Comparison of ENCODE assay signal across 8 cellular contexts in genomic region chr2:3222636-3223035, GRCh38.
DNase-seq lines count a peak whose midpoint lies in the region; ATAC-seq lines count a peak whose summit lies in the region.

No MANE protein-coding gene starts in this region.

- DNase-seq in activated CD4-positive, alpha-beta T cell treated with anti-CD3 and anti-CD28 coated beads, Interleukin-2, amount 50 U/mL, for 1 hour: peak; percentile 49
- no peak for DNase-seq in Karpas-422
- no peak for DNase-seq in foreskin melanocyte
- no peak for DNase-seq in NCI-H345 treated with DMSO at 0.1 percent for 48 hours (lab: John Stamatoyannopoulos, UW; ENCODE audit: unreplicated experiment)
- no peak for DNase-seq in NCI-H748 (lab: John Stamatoyannopoulos, UW; ENCODE audit: unreplicated experiment)

- H3K9me3 ChIP-seq in Karpas-422 (ENCODE audit: low read length): peaks cover 16% of the 10 kb centered on the region

- no peak overlapping the region for H3K9ac ChIP-seq in Karpas-422 (ENCODE audit: low read length)

- H3K9me2 ChIP-seq in Karpas-422 (replicated peaks; ENCODE audit: insufficient read depth, low read length): no peaks in the 10 kb centered on the region

- no peaks in the 10 kb centered on the region for H3K4me1 ChIP-seq in Karpas-422 (ENCODE audit: low read length)

- peaks cover 3% of the 10 kb centered on the region; the same call in 1 of the 2 replicates for H3K36me3 ChIP-seq in Karpas-422 (ENCODE audit: insufficient read depth, low read length)

- H3K27ac ChIP-seq in skin epidermis: peak overlapping the region in 12 of 21 experiments; percentile 18 to 81 (median 64)
- no peak overlapping the region for H3K27ac ChIP-seq in Karpas-422 (ENCODE audit: low read length)

- no peak overlapping the region for H2AFZ ChIP-seq in Karpas-422 (ENCODE audit: low read length)

- ATAC-seq in GM18519 (IDR thresholded peaks at IDR 0.05; ENCODE audit: low FRiP score, unreplicated experiment): peak; percentile 11
- ATAC-seq in HG02943 (IDR thresholded peaks at IDR 0.05; ENCODE audit: low read depth, unreplicated experiment): peak; percentile 53

- no peaks in the 10 kb centered on the region for H4K20me1 ChIP-seq in Karpas-422 (ENCODE audit: insufficient read depth, low read depth, low read length)

- H3K79me2 ChIP-seq in Karpas-422 (ENCODE audit: low read length): peaks cover 31% of the 10 kb centered on the region

- H3K4me3 ChIP-seq in skin epidermis: no peak overlapping the region
- no peak overlapping the region for H3K4me3 ChIP-seq in Karpas-422 (ENCODE audit: low read length)

- H3K4me2 ChIP-seq in Karpas-422 (ENCODE audit: low read depth, low read length, poor library complexity, severe bottlenecking): no peak overlapping the region

- no peaks in the 10 kb centered on the region for H3K27me3 ChIP-seq in Karpas-422 (ENCODE audit: low read length)
